In the genomic region with DNA sequence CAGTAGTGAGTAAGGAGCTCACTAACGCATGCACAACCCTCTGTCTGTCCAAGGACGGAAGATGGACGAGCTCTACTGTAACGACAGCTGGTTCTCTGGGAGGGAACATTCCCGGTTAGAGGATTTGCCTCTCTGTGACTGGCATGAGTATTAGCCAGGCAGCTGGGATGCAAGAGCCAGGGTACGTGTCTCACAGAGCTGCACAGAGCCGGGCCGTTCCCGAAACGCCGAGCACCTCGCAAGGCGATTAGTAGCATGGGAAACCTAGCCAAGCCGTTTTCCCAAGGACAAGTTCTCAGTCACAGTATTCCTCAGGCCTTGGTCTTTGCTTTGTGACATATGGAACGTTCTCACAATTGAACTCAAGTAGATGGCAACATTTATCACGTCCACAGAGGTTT, we compare ENCODE assay signal across 11 cellular contexts.
A peak's percentile ranks its signal among the peaks of the same experiment; 100 is the strongest.
DNase-seq lines count a peak whose midpoint lies in the region; ATAC-seq and TF ChIP-seq lines count a peak whose summit lies in the region.
"Had no signal": no experiment of that assay in that cellular context is flagged by ENCODE, and none has a peak within 500 bp of the region (broad histone marks: within the 10 kb centered on the region; RNA-seq: fewer than 3 reads in every experiment).

No MANE protein-coding gene starts in this region.

- H4K8ac ChIP-seq in trophoblast cell (ENCODE audit: low read depth, low read length) = peak overlapping the region; percentile 13

- H2AFZ ChIP-seq in PC-3 (ENCODE audit: low read length) (peak overlapping the region; percentile 20), trophoblast cell (ENCODE audit: insufficient read depth, low read length, poor library complexity) (no peak overlapping the region)

- peak overlapping the region; percentile 65 for H4K91ac ChIP-seq in trophoblast cell (ENCODE audit: low read depth, low read length)

- TF ChIP-seq CTCF in PC-3 (conservative IDR thresholded peaks at IDR 0.05; ENCODE audit: low read depth, low read length) = no peak
- TF ChIP-seq CTCF in fibroblast of pulmonary artery (IDR thresholded peaks at IDR 0.05; ENCODE audit: low read length, missing control alignments) = no peak

- H2BK5ac ChIP-seq in trophoblast cell (ENCODE audit: low read depth, low read length, poor library complexity) = no peak overlapping the region

- no peaks in the 10 kb centered on the region for H3K9me3 ChIP-seq in BLaER1 treated with 17β-estradiol and CSF1 and Interleukin-3, amounts not matched to agents 10 nM and 100 nM (replicated peaks in 1 of 11)
- H3K9me3 ChIP-seq in PC-3 (ENCODE audit: low read length) (no peaks in the 10 kb centered on the region), trophoblast cell (ENCODE audit: insufficient read depth, low read depth, low read length) (no peaks in the 10 kb centered on the region)

- POLR2A ChIA-PET in PC-3 (lab: Charles Lee; ENCODE audit: unreplicated experiment) = interaction anchor here (0.6 to 0.7 kb wide), 5 partner anchors 43 to 435 kb away, joined by 3 to 15 read pairs (median 6); no protein-coding TSS in a partner anchor

- H4K20me1 ChIP-seq in BLaER1 treated with 17β-estradiol and CSF1 and Interleukin-3, amounts not matched to agents 10 nM and 100 nM = peaks cover 0 to 75% (median 0%) of the 10 kb centered on the region in 11 experiments; a peak in 6 of 22 replicates
- H4K20me1 ChIP-seq in PC-3 (ENCODE audit: low read length) = no peaks in the 10 kb centered on the region

- peak overlapping the region in 5 of 11 experiments; percentile 1 to 69 (median 34); a peak in 6 of 22 replicates for H3K27ac ChIP-seq in BLaER1 treated with 17β-estradiol and CSF1 and Interleukin-3, amounts not matched to agents 10 nM and 100 nM
- peak overlapping the region; percentile 95 for H3K27ac ChIP-seq in PC-3 (ENCODE audit: low read length)
- peak overlapping the region; percentile 20 for H3K27ac ChIP-seq in trophoblast cell (ENCODE audit: low read depth, low read length)

- H4K12ac ChIP-seq in trophoblast cell (ENCODE audit: low read depth, low read length) = no peak overlapping the region

- H2AK5ac ChIP-seq in trophoblast cell (ENCODE audit: low read length) = no peak overlapping the region

- no peak overlapping the region for H3K23ac ChIP-seq in trophoblast cell (ENCODE audit: low read length)

- no peaks in the 10 kb centered on the region for H3K9me2 ChIP-seq in PC-3 (replicated peaks; ENCODE audit: low read length)

- peak overlapping the region; percentile 34 to 99 (median 92); a peak in 21 of 22 replicates for H3K4me2 ChIP-seq in BLaER1 treated with 17β-estradiol and CSF1 and Interleukin-3, amounts not matched to agents 10 nM and 100 nM
- H3K4me2 ChIP-seq in PC-3 (ENCODE audit: low read length) = peak overlapping the region; percentile 68
- H3K4me2 ChIP-seq in trophoblast cell (ENCODE audit: low read length) = no peak overlapping the region

- H3K4ac ChIP-seq in trophoblast cell (ENCODE audit: low read depth, low read length) = no peak overlapping the region

- TSS peak; percentile 79 for BruUV-seq in PC-3 (replicated peaks; lab: Mats Ljungman, UMichigan)

- no CpG with 5 or more reads among the region's 16 CpGs for WGBS in trophoblast cell (ENCODE audit: extremely low coverage, insufficient coverage, insufficient read length)

- peak overlapping the region; percentile 20 for H3K18ac ChIP-seq in trophoblast cell (ENCODE audit: low read length)

- H2BK120ac ChIP-seq in trophoblast cell (ENCODE audit: insufficient read depth, low read length, poor library complexity) = peak overlapping the region; percentile 10

- DNase-seq in PC-3 = no peak
- peak; percentile 51 for DNase-seq in fibroblast of pulmonary artery (ENCODE audit: low read depth)
- DNase-seq in trophoblast cell = no peak
- no peak for DNase-seq in activated CD8-positive, alpha-beta memory T cell treated with anti-CD3 and anti-CD28 coated beads, Interleukin-2, amount 50 U/mL, for 48 hours
- DNase-seq in RKO (ENCODE audit: low spot score) = no peak
- DNase-seq: activated B cell treated with CpG ODN at 0.5 μM for 24 hours; activated naive CD4-positive, alpha-beta T cell treated with anti-CD3 and anti-CD28 coated beads, Interleukin-2, amount 50 U/mL, for 16 hours; midbrain had no signal

- peaks cover 13% of the 10 kb centered on the region for H3F3A ChIP-seq in PC-3 (ENCODE audit: low read length, unreplicated experiment)

- peak overlapping the region in 2 of 10 experiments; percentile 66 to 94; a peak in 2 of 20 replicates for H3K4me3 ChIP-seq in BLaER1 treated with 17β-estradiol and CSF1 and Interleukin-3, amounts not matched to agents 10 nM and 100 nM
- H3K4me3 ChIP-seq in PC-3 (ENCODE audit: low read length) (peak overlapping the region; percentile 24; the same call in 1 of the 2 replicates), fibroblast of pulmonary artery (replicated peaks; ENCODE audit: low read depth, low read length) (peak overlapping the region; percentile 10), trophoblast cell (ENCODE audit: low read depth, low read length) (no peak overlapping the region)

- peaks cover 44 to 100% (median 75%) of the 10 kb centered on the region in 10 experiments for H3K4me1 ChIP-seq in BLaER1 treated with 17β-estradiol and CSF1 and Interleukin-3, amounts not matched to agents 10 nM and 100 nM
- H3K4me1 ChIP-seq in PC-3 (ENCODE audit: insufficient read depth, low read length) = peaks cover 72% of the 10 kb centered on the region
- H3K4me1 ChIP-seq in trophoblast cell (ENCODE audit: control insufficient read depth in 1 of 2, insufficient read depth in 2 of 2, low read length in 2 of 2) = peaks cover 18 to 21% of the 10 kb centered on the region in 2 experiments

- no peak for ATAC-seq in PC-3
- ATAC-seq in HG03159 (IDR thresholded peaks at IDR 0.05; ENCODE audit: unreplicated experiment) = no peak
- ATAC-seq in HG03457 (IDR thresholded peaks at IDR 0.05; ENCODE audit: unreplicated experiment) = no peak

- H3K79me2 ChIP-seq in PC-3 (ENCODE audit: low read length) (no peaks in the 10 kb centered on the region; the same call in 1 of the 2 replicates), trophoblast cell (ENCODE audit: control insufficient read depth, insufficient read depth, low read length, poor library complexity) (no peaks in the 10 kb centered on the region)

- peak overlapping the region in 3 of 11 experiments; percentile 16 to 86 (median 34); a peak in 4 of 22 replicates for H3K9ac ChIP-seq in BLaER1 treated with 17β-estradiol and CSF1 and Interleukin-3, amounts not matched to agents 10 nM and 100 nM
- H3K9ac ChIP-seq in PC-3 (ENCODE audit: low read length) (peak overlapping the region; percentile 78), trophoblast cell (ENCODE audit: low read length) (no peak overlapping the region)

- H3K27me3 ChIP-seq in BLaER1 treated with 17β-estradiol and CSF1 and Interleukin-3, amounts not matched to agents 10 nM and 100 nM = peaks cover 0 to 26% (median 0%) of the 10 kb centered on the region in 11 experiments; a peak in 4 of 22 replicates
- no peaks in the 10 kb centered on the region for H3K27me3 ChIP-seq in PC-3 (ENCODE audit: low read length)
- no peaks in the 10 kb centered on the region for H3K27me3 ChIP-seq in trophoblast cell (ENCODE audit: insufficient read depth, low read length)

- CTCF ChIA-PET in PC-3 (lab: Charles Lee) = interaction anchor here (0.6 to 1.3 kb wide), 7 partner anchors 65 to 183 kb away, joined by 3 to 9 read pairs (median 5); no protein-coding TSS in a partner anchor

- intact Hi-C loops in PC-3 (cut with micrococcal nuclease) = loop anchor here (1.0 to 5.0 kb wide), 3 partner anchors 83 to 182 kb away; no protein-coding TSS in a partner anchor

- peak overlapping the region; percentile 50 for H3K14ac ChIP-seq in trophoblast cell (ENCODE audit: low read length)

- H3K36me3 ChIP-seq in BLaER1 treated with 17β-estradiol and CSF1 and Interleukin-3, amounts not matched to agents 10 nM and 100 nM = peaks cover 0 to 91% (median 61%) of the 10 kb centered on the region in 11 experiments; a peak in 14 of 22 replicates
- peaks cover 14% of the 10 kb centered on the region; the same call in 1 of the 2 replicates for H3K36me3 ChIP-seq in PC-3 (ENCODE audit: low read depth, low read length)
- H3K36me3 ChIP-seq in trophoblast cell (ENCODE audit: control insufficient read depth in 1 of 2, insufficient read depth in 2 of 2, low read length in 2 of 2) = no peaks in the 10 kb centered on the region

- H3K79me1 ChIP-seq in trophoblast cell (ENCODE audit: low read length) = peaks cover 8% of the 10 kb centered on the region

- H2BK12ac ChIP-seq in trophoblast cell (ENCODE audit: low read length) = peak overlapping the region; percentile 37
